ENCODE assay signal across 15 cellular contexts in the genomic region with DNA sequence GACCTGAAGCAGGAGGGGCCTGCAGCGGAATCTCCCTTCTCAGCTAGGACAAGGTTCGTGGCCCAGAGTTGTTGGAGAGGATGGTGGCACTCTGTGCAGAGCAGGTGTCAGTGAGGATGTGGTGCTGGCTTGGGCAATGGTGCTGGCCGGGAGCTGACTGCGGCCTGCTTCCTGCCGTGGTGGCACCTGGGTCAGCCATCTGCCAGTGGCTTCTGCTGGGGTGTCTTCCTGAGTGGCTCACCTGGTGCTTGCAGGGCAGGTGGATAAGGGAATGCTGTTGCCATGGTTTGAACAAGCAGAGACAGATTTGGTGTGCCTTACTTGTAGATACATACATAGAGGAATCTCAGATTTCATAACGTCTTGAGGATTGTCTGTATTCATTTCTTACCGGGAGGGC.
DNase-seq lines count a peak whose midpoint lies in the region; ATAC-seq and TF ChIP-seq lines count a peak whose summit lies in the region.
"Had no signal": no experiment of that assay in that cellular context is flagged by ENCODE, and none has a peak within 500 bp of the region (broad histone marks: within the 10 kb centered on the region; RNA-seq: fewer than 3 reads in every experiment).

No MANE protein-coding gene starts in this region.

- H3K27me3 ChIP-seq in layer of hippocampus (ENCODE audit: control insufficient read depth, insufficient read depth, low read length): no peaks in the 10 kb centered on the region
- H3K27me3 ChIP-seq in transverse colon: no peaks in the 10 kb centered on the region

- H3K4me1 ChIP-seq in OCI-LY7 (ENCODE audit: insufficient read depth, low read length, poor library complexity, severe bottlenecking) (peaks cover 53% of the 10 kb centered on the region), transverse colon (peaks cover 0 to 21% (median 0%) of the 10 kb centered on the region in 4 donors)

- peaks cover 80% of the 10 kb centered on the region for H3K36me3 Mint-ChIP-seq in activated CD8-positive, alpha-beta T cell treated with anti-CD3 and anti-CD28 coated beads, Interleukin-2, amount 10 ng/mL, durations not matched to agents 7 days and 5 days (ENCODE audit: low read depth)
- H3K36me3 Mint-ChIP-seq in activated CD8-positive, alpha-beta T cell treated with anti-CD3 and anti-CD28 coated beads for 36 hours (ENCODE audit: low read depth): peaks cover 49% of the 10 kb centered on the region
- H3K36me3 Mint-ChIP-seq in activated T-cell treated with anti-CD3 and anti-CD28 coated beads, Interleukin-2, amount 50 U/mL, for 72 hours (ENCODE audit: insufficient read depth in 2 of 2): peaks cover 11 to 35% of the 10 kb centered on the region in 2 donors

- no peaks in the 10 kb centered on the region for H3K9me3 Mint-ChIP-seq in activated CD8-positive, alpha-beta T cell treated with anti-CD3 and anti-CD28 coated beads, Interleukin-2, amount 10 ng/mL, durations not matched to agents 7 days and 5 days (ENCODE audit: insufficient read depth)
- H3K9me3 Mint-ChIP-seq in activated CD8-positive, alpha-beta T cell treated with anti-CD3 and anti-CD28 coated beads for 36 hours: no peaks in the 10 kb centered on the region
- H3K9me3 Mint-ChIP-seq in activated T-cell treated with anti-CD3 and anti-CD28 coated beads, Interleukin-2, amount 50 U/mL, for 72 hours: no peaks in the 10 kb centered on the region
- H3K9me3 Mint-ChIP-seq: activated naive CD8-positive, alpha-beta T cell treated with anti-CD3 and anti-CD28 coated beads, Interleukin-2, amount 50 U/mL, for 24 hours; T-helper 1 cell treated with Interleukin-12 subunit alpha and Interleukin-12 subunit beta and Interleukin-4 antibody, amounts not matched to agents 30 μg/mL and 1 μg/mL, for 36 hours had no signal

- no peaks in the 10 kb centered on the region for H3K27me3 Mint-ChIP-seq in activated CD8-positive, alpha-beta T cell treated with anti-CD3 and anti-CD28 coated beads, Interleukin-2, amount 10 ng/mL, durations not matched to agents 7 days and 5 days (ENCODE audit: low read depth)
- no peaks in the 10 kb centered on the region for H3K27me3 Mint-ChIP-seq in activated CD8-positive, alpha-beta T cell treated with anti-CD3 and anti-CD28 coated beads for 36 hours
- no peaks in the 10 kb centered on the region for H3K27me3 Mint-ChIP-seq in activated T-cell treated with anti-CD3 and anti-CD28 coated beads, Interleukin-2, amount 50 U/mL, for 72 hours (ENCODE audit: low read depth)
- H3K27me3 Mint-ChIP-seq: activated naive CD8-positive, alpha-beta T cell treated with anti-CD3 and anti-CD28 coated beads, Interleukin-2, amount 50 U/mL, for 24 hours had no signal

- POLR2A ChIA-PET in activated CD8-positive, alpha-beta T cell treated with anti-CD3 and anti-CD28 coated beads, Interleukin-2, amount 10 ng/mL, durations not matched to agents 7 days and 5 days (lab: Charles Lee): no interaction called here
- POLR2A ChIA-PET in activated CD8-positive, alpha-beta T cell treated with anti-CD3 and anti-CD28 coated beads for 36 hours (lab: Charles Lee): no interaction called here
- POLR2A ChIA-PET in OCI-LY7 (lab: Charles Lee): interaction anchor here (0.6 kb wide), 2 partner anchors 74 to 226 kb away, joined by 3 to 5 read pairs; no protein-coding TSS in a partner anchor

- TF ChIP-seq EP300 in transverse colon (IDR thresholded peaks at IDR 0.05; ENCODE audit: low read depth): no peak

- no peak for DNase-seq in activated CD8-positive, alpha-beta T cell treated with anti-CD3 and anti-CD28 coated beads, Interleukin-2, amount 10 ng/mL, durations not matched to agents 7 days and 5 days
- no peak for DNase-seq in activated CD8-positive, alpha-beta T cell treated with anti-CD3 and anti-CD28 coated beads for 36 hours
- DNase-seq in OCI-LY7 (ENCODE audit: low spot score) (peak; percentile 81), transverse colon (peak; percentile 23), DMS 273 (lab: John Stamatoyannopoulos, UW; ENCODE audit: unreplicated experiment) (no peak), Right ventricle myocardium inferior (ENCODE audit: missing footprints) (no peak)
- no peak for DNase-seq in activated T-cell treated with anti-CD3 and anti-CD28 coated beads, Interleukin-2, amount 50 U/mL, for 72 hours
- DNase-seq: activated naive CD8-positive, alpha-beta T cell treated with anti-CD3 and anti-CD28 coated beads, Interleukin-2, amount 50 U/mL, for 24 hours; DMS 273 treated with DMSO at 0.1 percent for 48 hours; hippocampal formation; NCI-H345 had no signal

- H3K4me1 Mint-ChIP-seq in activated CD8-positive, alpha-beta T cell treated with anti-CD3 and anti-CD28 coated beads, Interleukin-2, amount 10 ng/mL, durations not matched to agents 7 days and 5 days (ENCODE audit: low read depth): peaks cover 11% of the 10 kb centered on the region
- no peaks in the 10 kb centered on the region for H3K4me1 Mint-ChIP-seq in activated CD8-positive, alpha-beta T cell treated with anti-CD3 and anti-CD28 coated beads for 36 hours (ENCODE audit: low read depth)
- H3K4me1 Mint-ChIP-seq in activated T-cell treated with anti-CD3 and anti-CD28 coated beads, Interleukin-2, amount 50 U/mL, for 72 hours (ENCODE audit: low read depth): no peaks in the 10 kb centered on the region

- no peaks in the 10 kb centered on the region for H3K9me2 ChIP-seq in OCI-LY7 (ENCODE audit: insufficient read depth, low read length)

- peaks cover 97% of the 10 kb centered on the region for H3K36me3 ChIP-seq in OCI-LY7 (ENCODE audit: insufficient read depth, low read length)
- H3K36me3 ChIP-seq in transverse colon: peaks cover 0 to 65% (median 24%) of the 10 kb centered on the region in 4 donors

- H3K4me2 ChIP-seq in OCI-LY7 (ENCODE audit: low read length): peak overlapping the region; percentile 83

- H3K79me2 ChIP-seq in OCI-LY7 (ENCODE audit: insufficient read depth, low read depth, low read length): peaks cover 4% of the 10 kb centered on the region; the same call in 1 of the 2 replicates

- no peak overlapping the region for H3K4me3 Mint-ChIP-seq in activated CD8-positive, alpha-beta T cell treated with anti-CD3 and anti-CD28 coated beads, Interleukin-2, amount 10 ng/mL, durations not matched to agents 7 days and 5 days
- H3K4me3 Mint-ChIP-seq in activated CD8-positive, alpha-beta T cell treated with anti-CD3 and anti-CD28 coated beads for 36 hours: no peak overlapping the region
- H3K4me3 Mint-ChIP-seq in activated T-cell treated with anti-CD3 and anti-CD28 coated beads, Interleukin-2, amount 50 U/mL, for 72 hours: no peak overlapping the region
- H3K4me3 Mint-ChIP-seq: activated naive CD8-positive, alpha-beta T cell treated with anti-CD3 and anti-CD28 coated beads, Interleukin-2, amount 50 U/mL, for 24 hours; T-helper 1 cell treated with Interleukin-12 subunit alpha and Interleukin-12 subunit beta and Interleukin-4 antibody, amounts not matched to agents 30 μg/mL and 1 μg/mL, for 36 hours had no signal

- H3K9me3 ChIP-seq in OCI-LY7 (ENCODE audit: low read length): no peaks in the 10 kb centered on the region
- no peaks in the 10 kb centered on the region for H3K9me3 ChIP-seq in transverse colon

- 86% methylated on average over 7 of the region's 7 CpGs; no CpG with 5 or more reads in 1 of the 2 donors for WGBS in transverse colon (ENCODE audit: low coverage in 1 of 2), 2 donors

- H3K27ac ChIP-seq in OCI-LY7 (ENCODE audit: low read depth, low read length, poor library complexity, severe bottlenecking) (peak overlapping the region; percentile 87), layer of hippocampus (ENCODE audit: low read depth, low read length) (peak overlapping the region; percentile 79), transverse colon (peak overlapping the region in 1 of 4 donors; percentile 6)
- H3K27ac ChIP-seq: coronary artery had no signal

- no peak for ATAC-seq in activated CD8-positive, alpha-beta T cell treated with anti-CD3 and anti-CD28 coated beads, Interleukin-2, amount 10 ng/mL, durations not matched to agents 7 days and 5 days
- ATAC-seq in activated CD8-positive, alpha-beta T cell treated with anti-CD3 and anti-CD28 coated beads for 36 hours: no peak
- no peak for ATAC-seq in activated T-cell treated with anti-CD3 and anti-CD28 coated beads, Interleukin-2, amount 50 U/mL, for 72 hours (replicated peaks in 1 of 2)
- ATAC-seq in Right ventricle myocardium inferior: no peak
- ATAC-seq: activated CD4-positive, CD25-positive, alpha-beta regulatory T cell treated with anti-CD3 and anti-CD28 coated beads, Interleukin-2, amount 50 U/mL, for 24 hours; activated naive CD8-positive, alpha-beta T cell treated with anti-CD3 and anti-CD28 coated beads, Interleukin-2, amount 50 U/mL, for 24 hours had no signal

- H3K4me3 ChIP-seq in OCI-LY7 (ENCODE audit: low read depth, low read length, poor library complexity, severe bottlenecking) (peak overlapping the region; percentile 54), transverse colon (no peak overlapping the region)
- H3K4me3 ChIP-seq: coronary artery had no signal

- no TSS peak for BruUV-seq in OCI-LY7 (replicated peaks; lab: Mats Ljungman, UMichigan)

- no peak for TF ChIP-seq POLR2A in transverse colon (IDR thresholded peaks at IDR 0.05)

- no peak overlapping the region for H2AFZ ChIP-seq in OCI-LY7 (ENCODE audit: low read length)

- H3K27ac Mint-ChIP-seq in activated CD8-positive, alpha-beta T cell treated with anti-CD3 and anti-CD28 coated beads, Interleukin-2, amount 10 ng/mL, durations not matched to agents 7 days and 5 days: peak overlapping the region; percentile 32
- no peak overlapping the region for H3K27ac Mint-ChIP-seq in activated CD8-positive, alpha-beta T cell treated with anti-CD3 and anti-CD28 coated beads for 36 hours
- no peak overlapping the region for H3K27ac Mint-ChIP-seq in activated T-cell treated with anti-CD3 and anti-CD28 coated beads, Interleukin-2, amount 50 U/mL, for 72 hours
- H3K27ac Mint-ChIP-seq: activated naive CD8-positive, alpha-beta T cell treated with anti-CD3 and anti-CD28 coated beads, Interleukin-2, amount 50 U/mL, for 24 hours; T-helper 1 cell treated with Interleukin-12 subunit alpha and Interleukin-12 subunit beta and Interleukin-4 antibody, amounts not matched to agents 30 μg/mL and 1 μg/mL, for 36 hours had no signal

- H4K20me1 ChIP-seq in OCI-LY7 (ENCODE audit: insufficient read depth, low read length): no peaks in the 10 kb centered on the region; the same call in 1 of the 2 replicates

- in situ Hi-C loops in transverse colon (cut with MboI; ENCODE audit: low pct_ligation_motif_present in 1 of 4, low pct_unique_long_range_greater_than_20kb in 1 of 4, low sequenced_read_pairs in 3 of 4): no loop called here

- CTCF ChIA-PET in activated CD8-positive, alpha-beta T cell treated with anti-CD3 and anti-CD28 coated beads, Interleukin-2, amount 10 ng/mL, durations not matched to agents 7 days and 5 days (lab: Charles Lee): no interaction called here
- CTCF ChIA-PET in activated CD8-positive, alpha-beta T cell treated with anti-CD3 and anti-CD28 coated beads for 36 hours (lab: Charles Lee): no interaction called here
- CTCF ChIA-PET in OCI-LY7 (lab: Charles Lee; ENCODE audit: unreplicated experiment): interaction anchor here (3.2 kb wide), 1 partner anchor 64 kb away, joined by 13 read pairs; no protein-coding TSS in a partner anchor

- TF ChIP-seq CTCF in activated CD8-positive, alpha-beta T cell treated with anti-CD3 and anti-CD28 coated beads for 36 hours (IDR thresholded peaks at IDR 0.05): no peak
- TF ChIP-seq CTCF in OCI-LY7 (conservative IDR thresholded peaks at IDR 0.05; ENCODE audit: low read length) (no peak), transverse colon (IDR thresholded peaks at IDR 0.05) (no peak)

- intact Hi-C loops in activated CD8-positive, alpha-beta T cell treated with anti-CD3 and anti-CD28 coated beads for 36 hours (cut with micrococcal nuclease): no loop called here
- intact Hi-C loops in OCI-LY7 (cut with micrococcal nuclease; ENCODE audit: unreplicated experiment): loop anchor here (1.0 kb wide), 1 partner anchor 122 kb away; no protein-coding TSS in a partner anchor
- intact Hi-C loops in transverse colon (cut with DNase I; ENCODE audit: low total_unique reads): no loop called here
- intact Hi-C loops in Right ventricle myocardium inferior (cut with DNase I): no loop called here

Comparison
In these comparisons a context has a peak if more than half of its experiments do, and no peak if none do; other contexts are left out.
1. DNase-seq: peak in OCI-LY7 (single experiment) and transverse colon (single experiment); none in activated CD8-positive, alpha-beta T cell treated with anti-CD3 and anti-CD28 coated beads, Interleukin-2, amount 10 ng/mL, durations not matched to agents 7 days and 5 days (single experiment), activated CD8-positive, alpha-beta T cell treated with anti-CD3 and anti-CD28 coated beads for 36 hours (single experiment), activated T-cell treated with anti-CD3 and anti-CD28 coated beads, Interleukin-2, amount 50 U/mL, for 72 hours (0 of 2), DMS 273 (single experiment) and Right ventricle myocardium inferior (single experiment).